In genomic region chr1:227726924-227727599, GRCh38 we compare ENCODE assay signal across 13 cellular contexts. TPM values are rescaled to one million over a fixed set of nuclear protein-coding genes. Genes with fewer than 3 reads are reported as not detected.
DNase-seq lines count a peak whose midpoint lies in the region; ATAC-seq and TF ChIP-seq lines count a peak whose summit lies in the region.
"Had no signal": no experiment of that assay in that cellular context is flagged by ENCODE, and none has a peak within 500 bp of the region (broad histone marks: within the 10 kb centered on the region; RNA-seq: fewer than 3 reads in every experiment).

No MANE protein-coding gene starts in this region.

- H3K4me1 Mint-ChIP-seq in Calu3 (ENCODE audit: low read depth, unreplicated experiment) (peaks cover 8% of the 10 kb centered on the region), nephron (peaks cover 39% of the 10 kb centered on the region)
- peaks cover 15% of the 10 kb centered on the region for H3K4me1 Mint-ChIP-seq in activated naive CD8-positive, alpha-beta T cell treated with anti-CD3 and anti-CD28 coated beads for 36 hours

- H3K27me3 Mint-ChIP-seq in Calu3 (ENCODE audit: unreplicated experiment) = no peaks in the 10 kb centered on the region
- peaks cover 14% of the 10 kb centered on the region for H3K27me3 Mint-ChIP-seq in activated naive CD8-positive, alpha-beta T cell treated with anti-CD3 and anti-CD28 coated beads for 36 hours
- peaks cover 3% of the 10 kb centered on the region for H3K27me3 Mint-ChIP-seq in nephron (ENCODE audit: low read depth)

- peak; percentile 14 for DNase-seq in DMS 273 (lab: John Stamatoyannopoulos, UW; ENCODE audit: unreplicated experiment)
- DNase-seq in DMS 273 treated with DMSO at 0.1 percent for 48 hours (lab: John Stamatoyannopoulos, UW) = no peak
- no peak for DNase-seq in Calu3
- DNase-seq in activated naive CD8-positive, alpha-beta T cell treated with anti-CD3 and anti-CD28 coated beads for 36 hours = no peak
- no peak for DNase-seq in NCI-H1436 treated with DMSO at 0.1 percent for 48 hours (lab: John Stamatoyannopoulos, UW)
- no peak for DNase-seq in erythroblast (lab: John Stamatoyannopoulos, UW)
- DNase-seq: activated gamma-delta T cell, left lung, NCI-H226, T-helper 1 cell, thyroid gland had no signal

- BruUV-seq in Calu3 (replicated peaks; lab: Mats Ljungman, UMichigan) = no TSS peak

- ATAC-seq in GM21515 (IDR thresholded peaks at IDR 0.05; ENCODE audit: unreplicated experiment) = no peak

- peaks cover 42% of the 10 kb centered on the region for H3K36me3 Mint-ChIP-seq in Calu3 (ENCODE audit: insufficient read depth, unreplicated experiment)
- peaks cover 6% of the 10 kb centered on the region for H3K36me3 Mint-ChIP-seq in activated naive CD8-positive, alpha-beta T cell treated with anti-CD3 and anti-CD28 coated beads for 36 hours
- H3K36me3 Mint-ChIP-seq in nephron (ENCODE audit: low read depth) = peaks cover 5% of the 10 kb centered on the region

- H3K9me3 Mint-ChIP-seq in Calu3 (ENCODE audit: low read depth, unreplicated experiment) (peaks cover 4% of the 10 kb centered on the region), nephron (peaks cover 15% of the 10 kb centered on the region)
- H3K9me3 Mint-ChIP-seq in activated naive CD8-positive, alpha-beta T cell treated with anti-CD3 and anti-CD28 coated beads for 36 hours = peaks cover 8% of the 10 kb centered on the region

- H3K27ac Mint-ChIP-seq in Calu3 (ENCODE audit: unreplicated experiment) (no peak overlapping the region), nephron (peak overlapping the region in 1 of 3 experiments; percentile 85)
- H3K27ac Mint-ChIP-seq in activated naive CD8-positive, alpha-beta T cell treated with anti-CD3 and anti-CD28 coated beads for 36 hours = no peak overlapping the region

- intact Hi-C loops in Calu3 (cut with micrococcal nuclease; ENCODE audit: unreplicated experiment) = loop anchor here (5.0 kb wide), 1 partner anchor 165 kb away; the partner anchor contains the start of gene ZNF678

- H3K4me3 Mint-ChIP-seq in Calu3 (ENCODE audit: low read depth, unreplicated experiment) (peak overlapping the region; percentile 79), nephron (peak overlapping the region; percentile 66 to 85 (median 81))
- peak overlapping the region; percentile 59 for H3K4me3 Mint-ChIP-seq in activated naive CD8-positive, alpha-beta T cell treated with anti-CD3 and anti-CD28 coated beads for 36 hours

- CTCF ChIA-PET in Calu3 (lab: Charles Lee) = no interaction called here

- TF ChIP-seq POLR2A in erythroblast (IDR thresholded peaks at IDR 0.05; ENCODE audit: low read length) = no peak

- TF ChIP-seq CTCF in Calu3 (IDR thresholded peaks at IDR 0.05; ENCODE audit: unreplicated experiment) = no peak
- TF ChIP-seq CTCF in nephron (IDR thresholded peaks at IDR 0.05; ENCODE audit: unreplicated experiment in 3 of 3) = no peak

RNA-seq across cellular contexts. Expression of gene JMJD4, which starts 8.0 kb away (rescaled TPM):
- total RNA-seq in Calu3 (2022) = 37.8 and 40.0 TPM in 2 replicates
- 10 to 100 TPM; 24.1 to 27.9 TPM for total RNA-seq in activated naive CD8-positive, alpha-beta T cell treated with anti-CD3 and anti-CD28 coated beads for 36 hours

RNA-seq across cellular contexts. Expression of gene SNAP47, which starts 8.2 kb away (rescaled TPM):
- total RNA-seq in Calu3 (2022) = 39.4 and 39.9 TPM in 2 replicates
- total RNA-seq in activated naive CD8-positive, alpha-beta T cell treated with anti-CD3 and anti-CD28 coated beads for 36 hours = 10 to 100 TPM; 24.1 to 30.5 TPM
